Comparison of ENCODE assay signal across 20 cellular contexts in genomic region chr22:22823126-22823804, GRCh38.
A peak's percentile ranks its signal among the peaks of the same experiment; 100 is the strongest.
DNase-seq lines count a peak whose midpoint lies in the region; ATAC-seq and TF ChIP-seq lines count a peak whose summit lies in the region.
"Had no signal": no experiment of that assay in that cellular context is flagged by ENCODE, and none has a peak within 500 bp of the region (broad histone marks: within the 10 kb centered on the region; RNA-seq: fewer than 3 reads in every experiment).

No MANE protein-coding gene starts in this region.

- ATAC-seq in T-helper 17 cell (no peak), HG02884 (IDR thresholded peaks at IDR 0.05; ENCODE audit: unreplicated experiment) (no peak), GM21576 (IDR thresholded peaks at IDR 0.05; ENCODE audit: unreplicated experiment) (no peak)
- ATAC-seq: esophagus mucosa had no signal

- peaks cover 55% of the 10 kb centered on the region for H3K4me1 Mint-ChIP-seq in T-helper 17 cell
- peaks cover 11% of the 10 kb centered on the region for H3K4me1 Mint-ChIP-seq in glutamatergic neuron (ENCODE audit: low read depth, unreplicated experiment)

- TF ChIP-seq CTCF in glutamatergic neuron (IDR thresholded peaks at IDR 0.05; ENCODE audit: partially characterized antibody, unreplicated experiment) (no peak), WERI-Rb-1 (IDR thresholded peaks at IDR 0.05; ENCODE audit: low read depth, low read length) (no peak)

- peak; percentile 41 for DNase-seq in DMS 273 (lab: John Stamatoyannopoulos, UW; ENCODE audit: unreplicated experiment)
- DNase-seq in DMS 273 treated with DMSO at 0.1 percent for 48 hours (lab: John Stamatoyannopoulos, UW): no peak
- DNase-seq in GF-D8 (lab: John Stamatoyannopoulos, UW): peak; percentile 25
- no peak for DNase-seq in T-helper 17 cell
- no peak for DNase-seq in glutamatergic neuron
- DNase-seq in WERI-Rb-1: no peak
- DNase-seq: activated effector memory CD4-positive, alpha-beta T cell treated with anti-CD3 and anti-CD28 coated beads, Interleukin-2, amount 50 U/mL, for 16 hours; Calu3; GM23248; mammary epithelial cell; MG63; NCI-H345; occipital lobe had no signal

- H3K27ac Mint-ChIP-seq in T-helper 17 cell: peak overlapping the region; percentile 94
- peak overlapping the region; percentile 92 for H3K27ac Mint-ChIP-seq in glutamatergic neuron (ENCODE audit: unreplicated experiment)

- no peaks in the 10 kb centered on the region for H3K36me3 Mint-ChIP-seq in T-helper 17 cell (ENCODE audit: low read depth)
- H3K36me3 Mint-ChIP-seq in glutamatergic neuron (ENCODE audit: unreplicated experiment): no peaks in the 10 kb centered on the region

- H3K27ac ChIP-seq in WERI-Rb-1: no peak overlapping the region
- H3K27ac ChIP-seq: 22Rv1, GM23248, VCaP had no signal

- no peaks in the 10 kb centered on the region for H3K36me3 ChIP-seq in WERI-Rb-1
- H3K36me3 ChIP-seq: MG63, upper lobe of left lung had no signal

- H3K9me3 Mint-ChIP-seq in glutamatergic neuron (ENCODE audit: unreplicated experiment): peaks cover 7% of the 10 kb centered on the region

- H3K4me3 Mint-ChIP-seq in T-helper 17 cell (peak overlapping the region; percentile 72), glutamatergic neuron (ENCODE audit: unreplicated experiment) (peak overlapping the region; percentile 44)

- H3K27me3 Mint-ChIP-seq in T-helper 17 cell (no peaks in the 10 kb centered on the region), glutamatergic neuron (ENCODE audit: unreplicated experiment) (peaks cover 2% of the 10 kb centered on the region)

- H3K9me3 ChIP-seq in T-helper 17 cell (ENCODE audit: control insufficient read depth, low read length, poor library complexity, severe bottlenecking): no peaks in the 10 kb centered on the region
- H3K9me3 ChIP-seq in WERI-Rb-1 (ENCODE audit: severe bottlenecking): no peaks in the 10 kb centered on the region
- H3K9me3 ChIP-seq: MG63, upper lobe of left lung had no signal

- no peaks in the 10 kb centered on the region for H3K27me3 ChIP-seq in WERI-Rb-1 (ENCODE audit: insufficient read depth, low read depth, severe bottlenecking)
- H3K27me3 ChIP-seq: MG63, upper lobe of left lung had no signal

- H3K4me3 ChIP-seq in WERI-Rb-1 (ENCODE audit: low read depth, low read length): no peak overlapping the region
- H3K4me3 ChIP-seq: GM23248, MG63, skin epidermis, upper lobe of left lung had no signal

Comparison
In these comparisons a context has a peak if more than half of its experiments do, and no peak if none do; other contexts are left out.
1. DNase-seq: peak in DMS 273 (single experiment) and GF-D8 (single experiment); none in DMS 273 treated with DMSO at 0.1 percent for 48 hours (single experiment), T-helper 17 cell (0 of 3), glutamatergic neuron (single experiment) and WERI-Rb-1 (single experiment).